9 cellular contexts compared by ENCODE assay signal in genomic region chr18:77066689-77067088, GRCh38.
DNase-seq lines count a peak whose midpoint lies in the region; ATAC-seq lines count a peak whose summit lies in the region.
"Had no signal": no experiment of that assay in that cellular context is flagged by ENCODE, and none has a peak within 500 bp of the region (broad histone marks: within the 10 kb centered on the region; RNA-seq: fewer than 3 reads in every experiment).

No MANE protein-coding gene starts in this region.

- DNase-seq in activated CD4-positive, alpha-beta T cell treated with anti-CD3 and anti-CD28 coated beads, Interleukin-2, amount 10 ng/mL, durations not matched to agents 24 days and 14 days, result peak; percentile 66
- no peak for DNase-seq in activated CD4-positive, alpha-beta T cell treated with anti-CD3 and anti-CD28 coated beads for 4 hours
- DNase-seq in memory B cell (ENCODE audit: low spot score in 2 of 2) (no peak), SHP77 treated with DMSO at 0.1 percent for 48 hours (lab: John Stamatoyannopoulos, UW) (no peak)
- DNase-seq: Karpas-422 had no signal

- H3K4me3 ChIP-seq in stomach smooth muscle (ENCODE audit: low read length in 2 of 2), result no peak overlapping the region

- no peaks in the 10 kb centered on the region for H3K27me3 ChIP-seq in stomach smooth muscle (ENCODE audit: control insufficient read depth in 1 of 2, insufficient read depth in 2 of 2, low read length in 2 of 2)

- H3K9ac ChIP-seq in stomach smooth muscle (ENCODE audit: low read length in 2 of 2), result no peak overlapping the region

- H3K9me3 Mint-ChIP-seq in activated CD4-positive, alpha-beta T cell treated with anti-CD3 and anti-CD28 coated beads, Interleukin-2, amount 10 ng/mL, durations not matched to agents 24 days and 14 days, result no peaks in the 10 kb centered on the region
- no peaks in the 10 kb centered on the region for H3K9me3 Mint-ChIP-seq in activated T-helper 17 cell treated with anti-CD3 and anti-CD28 coated beads, Interleukin-2, amount 50 U/mL, for 72 hours
- no peaks in the 10 kb centered on the region for H3K9me3 Mint-ChIP-seq in memory B cell

- H3K4me1 ChIP-seq in stomach smooth muscle (ENCODE audit: control insufficient read depth, insufficient read depth, low read length), result peaks cover 43% of the 10 kb centered on the region

- intact Hi-C loops in activated CD4-positive, alpha-beta T cell treated with anti-CD3 and anti-CD28 coated beads, Interleukin-2, amount 10 ng/mL, durations not matched to agents 24 days and 14 days (cut with micrococcal nuclease), result loop anchor here (1.0 to 2.0 kb wide), 3 partner anchors 16 to 142 kb away; no protein-coding TSS in a partner anchor

- peaks cover 65% of the 10 kb centered on the region for H3K36me3 Mint-ChIP-seq in activated CD4-positive, alpha-beta T cell treated with anti-CD3 and anti-CD28 coated beads, Interleukin-2, amount 10 ng/mL, durations not matched to agents 24 days and 14 days (ENCODE audit: low read depth)
- H3K36me3 Mint-ChIP-seq in activated T-helper 17 cell treated with anti-CD3 and anti-CD28 coated beads, Interleukin-2, amount 50 U/mL, for 72 hours (ENCODE audit: low read depth), result peaks cover 93% of the 10 kb centered on the region
- peaks cover 8% of the 10 kb centered on the region for H3K36me3 Mint-ChIP-seq in memory B cell

- no peaks in the 10 kb centered on the region for H3K27me3 Mint-ChIP-seq in activated CD4-positive, alpha-beta T cell treated with anti-CD3 and anti-CD28 coated beads, Interleukin-2, amount 10 ng/mL, durations not matched to agents 24 days and 14 days
- H3K27me3 Mint-ChIP-seq in activated T-helper 17 cell treated with anti-CD3 and anti-CD28 coated beads, Interleukin-2, amount 50 U/mL, for 72 hours, result no peaks in the 10 kb centered on the region
- no peaks in the 10 kb centered on the region for H3K27me3 Mint-ChIP-seq in memory B cell

- ATAC-seq in activated T-helper 17 cell treated with anti-CD3 and anti-CD28 coated beads, Interleukin-2, amount 50 U/mL, for 72 hours (replicated peaks), result no peak
- no peak for ATAC-seq in memory B cell (ENCODE audit: low read depth)
- ATAC-seq in HG03097 (IDR thresholded peaks at IDR 0.05; ENCODE audit: low FRiP score, unreplicated experiment), result no peak
- ATAC-seq in HG03159 (IDR thresholded peaks at IDR 0.05; ENCODE audit: unreplicated experiment), result no peak

- H3K36me3 ChIP-seq in stomach smooth muscle (ENCODE audit: control insufficient read depth in 2 of 2, insufficient read depth in 2 of 2, low read length in 2 of 2), result peaks cover 0 to 9% of the 10 kb centered on the region in 2 donors

- peak overlapping the region; percentile 49 for H3K4me3 Mint-ChIP-seq in activated CD4-positive, alpha-beta T cell treated with anti-CD3 and anti-CD28 coated beads, Interleukin-2, amount 10 ng/mL, durations not matched to agents 24 days and 14 days
- peak overlapping the region; percentile 88 for H3K4me3 Mint-ChIP-seq in activated T-helper 17 cell treated with anti-CD3 and anti-CD28 coated beads, Interleukin-2, amount 50 U/mL, for 72 hours
- no peak overlapping the region for H3K4me3 Mint-ChIP-seq in memory B cell

- H3K4me1 Mint-ChIP-seq in activated CD4-positive, alpha-beta T cell treated with anti-CD3 and anti-CD28 coated beads, Interleukin-2, amount 10 ng/mL, durations not matched to agents 24 days and 14 days, result peaks cover 99% of the 10 kb centered on the region
- peaks cover 80% of the 10 kb centered on the region for H3K4me1 Mint-ChIP-seq in activated T-helper 17 cell treated with anti-CD3 and anti-CD28 coated beads, Interleukin-2, amount 50 U/mL, for 72 hours
- H3K4me1 Mint-ChIP-seq in memory B cell, result peaks cover 63% of the 10 kb centered on the region

- H3K9me3 ChIP-seq in stomach smooth muscle (ENCODE audit: control insufficient read depth in 2 of 2, low read length in 2 of 2), result no peaks in the 10 kb centered on the region

- H3K27ac ChIP-seq in stomach smooth muscle (ENCODE audit: low read length), result peak overlapping the region; percentile 75

- H3K27ac Mint-ChIP-seq in activated CD4-positive, alpha-beta T cell treated with anti-CD3 and anti-CD28 coated beads, Interleukin-2, amount 10 ng/mL, durations not matched to agents 24 days and 14 days, result peak overlapping the region; percentile 97
- peak overlapping the region; percentile 100 for H3K27ac Mint-ChIP-seq in activated T-helper 17 cell treated with anti-CD3 and anti-CD28 coated beads, Interleukin-2, amount 50 U/mL, for 72 hours
- H3K27ac Mint-ChIP-seq in memory B cell, result peak overlapping the region; percentile 98
